ENCODE assay signal across 33 cellular contexts in genomic region chr6:8000080-8001035, GRCh38.
DNase-seq lines count a peak whose midpoint lies in the region; ATAC-seq, FAIRE-seq and TF ChIP-seq lines count a peak whose summit lies in the region.
"Had no signal": no experiment of that assay in that cellular context is flagged by ENCODE, and none has a peak within 500 bp of the region (broad histone marks: within the 10 kb centered on the region; RNA-seq: fewer than 3 reads in every experiment).

No MANE protein-coding gene starts in this region.

- H3K27ac Mint-ChIP-seq in astrocyte (ENCODE audit: unreplicated experiment), result no peak overlapping the region
- H3K27ac Mint-ChIP-seq: activated naive CD4-positive, alpha-beta T cell treated with anti-CD3 and anti-CD28 coated beads for 36 hours; activated T-helper 1 cell treated with anti-CD3 and anti-CD28 coated beads, Interleukin-12 subunit alpha, Interleukin-12 subunit beta, Interleukin-2, Interleukin-4 antibody, amounts not matched to agents 30 ng/mL and 10 ng/mL and 1 ng/mL, durations not matched to agents 14 hours and 24 hours and 36 hours; HFFc6; IgD-negative memory B cell; neural progenitor cell had no signal

- TF ChIP-seq EP300 in SK-N-SH (IDR thresholded peaks at IDR 0.05; ENCODE audit: borderline replicate concordance in 1 of 2, low read depth in 1 of 2, low read length in 1 of 2), result no peak

- CTCF ChIA-PET in SK-N-SH (lab: Yijun Ruan, JAX), result interaction anchor here (0.6 to 1.5 kb wide), 3 partner anchors 8 to 279 kb away, joined by 3 to 5 read pairs (median 4); no protein-coding TSS in a partner anchor

- DNase-seq in SK-N-SH, result no peak
- peak; percentile 81 for DNase-seq in astrocyte (ENCODE audit: low read depth)
- no peak for DNase-seq in left ventricle myocardium superior
- peak; percentile 99 for DNase-seq in pulmonary artery endothelial cell (ENCODE audit: low read depth, low spot score)
- no peak for DNase-seq in head of caudate nucleus
- no peak for DNase-seq in NCI-H2081 treated with DMSO at 0.1 percent for 48 hours (lab: John Stamatoyannopoulos, UW)
- DNase-seq in GM12891 (ENCODE audit: insufficient read length, low spot score), result no peak
- DNase-seq: activated CD4-positive, alpha-beta T cell treated with anti-CD3 and anti-CD28 coated beads, Interleukin-2, amount 50 U/mL, for 4 hours; activated CD8-positive, alpha-beta memory T cell treated with anti-CD3 and anti-CD28 coated beads, Interleukin-2, amount 50 U/mL, for 4 hours; activated naive CD4-positive, alpha-beta T cell treated with anti-CD3 and anti-CD28 coated beads for 36 hours; DND-41; HFFc6; kidney; NCI-H1092 treated with DMSO at 0.1 percent for 48 hours; NCI-H187; NCI-H69; posterior cingulate gyrus; SJCRH30; stimulated activated naive CD4-positive, alpha-beta T cell treated with Interleukin-2 at 50 U/mL for 16 hours; T-helper 1 cell had no signal

- no peaks in the 10 kb centered on the region for H4K20me1 ChIP-seq in SK-N-SH (ENCODE audit: insufficient read depth)
- no peaks in the 10 kb centered on the region for H4K20me1 ChIP-seq in astrocyte (ENCODE audit: insufficient read depth, low read length)

- H3K36me3 ChIP-seq in SK-N-SH (replicated peaks in 1 of 2; ENCODE audit: control insufficient read depth in 1 of 2, insufficient read depth in 2 of 2, low read length in 1 of 2) (no peaks in the 10 kb centered on the region), astrocyte (ENCODE audit: insufficient read depth, low read length) (no peaks in the 10 kb centered on the region)
- H3K36me3 ChIP-seq: adrenal gland, breast epithelium, esophagus muscularis mucosa, gastroesophageal sphincter, neural progenitor cell, SJCRH30 had no signal

- H3K9ac ChIP-seq in SK-N-SH, result no peak overlapping the region
- peak overlapping the region; percentile 0 for H3K9ac ChIP-seq in astrocyte (ENCODE audit: low read length)
- H3K9ac ChIP-seq: neural progenitor cell had no signal

- ATAC-seq in SK-N-SH treated with all-trans-retinoic acid at 6 μM for 48 hours, result no peak
- peak; percentile 47 for ATAC-seq in left ventricle myocardium superior
- ATAC-seq: gastroesophageal sphincter had no signal

- no peak for TF ChIP-seq RAD21 in SK-N-SH (IDR thresholded peaks at IDR 0.05; ENCODE audit: low read length)

- no peak overlapping the region for H3K4me3 ChIP-seq in SK-N-SH (ENCODE audit: low read depth in 2 of 2, low read length in 1 of 2)
- no peak overlapping the region for H3K4me3 ChIP-seq in astrocyte (ENCODE audit: insufficient read depth, low read depth, low read length)
- H3K4me3 ChIP-seq: adrenal gland, breast epithelium, coronary artery, esophagus muscularis mucosa, gastroesophageal sphincter, neural progenitor cell, SJCRH30 had no signal

- H3K4me1 ChIP-seq in SK-N-SH (ENCODE audit: control insufficient read depth in 1 of 2, insufficient read depth in 2 of 2, low read depth in 1 of 2, low read length in 1 of 2) (peaks cover 4 to 6% of the 10 kb centered on the region in 2 experiments; a peak in 2 of 4 replicates), astrocyte (ENCODE audit: insufficient read depth, low read length) (peaks cover 11% of the 10 kb centered on the region)
- H3K4me1 ChIP-seq: adrenal gland, breast epithelium, neural progenitor cell, SJCRH30 had no signal

- intact Hi-C loops in left ventricle myocardium superior (cut with micrococcal nuclease), result loop anchor here (10.0 kb wide), 1 partner anchor 96 kb away; no protein-coding TSS in a partner anchor
- intact Hi-C loops in head of caudate nucleus (cut with DNase I), result no loop called here

- FAIRE-seq in astrocyte (lab: Jason Lieb, UNC) (no peak), GM12891 (lab: Jason Lieb, UNC) (no peak)
- FAIRE-seq: kidney, RCC 7860, TTC549, urothelium cell line had no signal

- H3K4me3 Mint-ChIP-seq in astrocyte (ENCODE audit: unreplicated experiment), result no peak overlapping the region
- H3K4me3 Mint-ChIP-seq: activated naive CD4-positive, alpha-beta T cell treated with anti-CD3 and anti-CD28 coated beads for 36 hours; activated T-helper 1 cell treated with anti-CD3 and anti-CD28 coated beads, Interleukin-12 subunit alpha, Interleukin-12 subunit beta, Interleukin-2, Interleukin-4 antibody, amounts not matched to agents 30 ng/mL and 10 ng/mL and 1 ng/mL, durations not matched to agents 14 hours and 24 hours and 36 hours; HFFc6; IgD-negative memory B cell; neural progenitor cell had no signal

- TF ChIP-seq POLR2A in GM12891 (IDR thresholded peaks at IDR 0.05; ENCODE audit: low read depth, low read length), result no peak

- H2AFZ ChIP-seq in SK-N-SH (ENCODE audit: low read depth) (no peak overlapping the region), astrocyte (ENCODE audit: low read depth, low read length) (no peak overlapping the region)
- H2AFZ ChIP-seq: neural progenitor cell had no signal

- H3K27me3 ChIP-seq in SK-N-SH (ENCODE audit: insufficient read depth) (no peaks in the 10 kb centered on the region), astrocyte (ENCODE audit: insufficient read depth, low read length) (no peaks in the 10 kb centered on the region)
- H3K27me3 ChIP-seq: adrenal gland, breast epithelium, esophagus muscularis mucosa, gastroesophageal sphincter, neural progenitor cell, SJCRH30 had no signal

- no peaks in the 10 kb centered on the region for H3K9me2 ChIP-seq in SK-N-SH

- H3K79me2 ChIP-seq in SK-N-SH (ENCODE audit: insufficient read depth), result no peaks in the 10 kb centered on the region
- no peaks in the 10 kb centered on the region for H3K79me2 ChIP-seq in astrocyte (ENCODE audit: insufficient read depth, low read length)

- no peaks in the 10 kb centered on the region for H3K36me3 Mint-ChIP-seq in astrocyte (ENCODE audit: low read depth, unreplicated experiment)

- no peaks in the 10 kb centered on the region for H3F3A ChIP-seq in SK-N-SH (replicated peaks; ENCODE audit: insufficient read depth)

- H3K27me3 Mint-ChIP-seq in astrocyte (ENCODE audit: low read depth, unreplicated experiment), result no peaks in the 10 kb centered on the region

- TF ChIP-seq CTCF in SK-N-SH (IDR thresholded peaks at IDR 0.05) (no peak), astrocyte (IDR thresholded peaks at IDR 0.05; ENCODE audit: insufficient read depth, low read depth, low read length) (no peak)

- no peaks in the 10 kb centered on the region for H3K9me3 Mint-ChIP-seq in astrocyte (ENCODE audit: unreplicated experiment)
- H3K9me3 Mint-ChIP-seq: activated naive CD4-positive, alpha-beta T cell treated with anti-CD3 and anti-CD28 coated beads for 36 hours; activated T-helper 1 cell treated with anti-CD3 and anti-CD28 coated beads, Interleukin-12 subunit alpha, Interleukin-12 subunit beta, Interleukin-2, Interleukin-4 antibody, amounts not matched to agents 30 ng/mL and 10 ng/mL and 1 ng/mL, durations not matched to agents 14 hours and 24 hours and 36 hours; HFFc6; IgD-negative memory B cell; neural progenitor cell had no signal

- H3K9me3 ChIP-seq in SK-N-SH (no peaks in the 10 kb centered on the region), astrocyte (ENCODE audit: insufficient read depth, low read depth, low read length) (no peaks in the 10 kb centered on the region)
- H3K9me3 ChIP-seq: adrenal gland, breast epithelium, esophagus muscularis mucosa, gastroesophageal sphincter, SJCRH30 had no signal

- WGBS in SK-N-SH (ENCODE audit: low lambda C conversion rate), result 97% methylated on average over 5 of the region's 5 CpGs

- H3K4me2 ChIP-seq in SK-N-SH (no peak overlapping the region), astrocyte (ENCODE audit: low read length) (no peak overlapping the region)
- H3K4me2 ChIP-seq: neural progenitor cell had no signal

- POLR2A ChIA-PET in SK-N-SH (lab: Yijun Ruan, JAX), result no interaction called here

- no peak overlapping the region for H3K27ac ChIP-seq in SK-N-SH (ENCODE audit: low read depth in 2 of 2, low read length in 1 of 2)
- peak overlapping the region; percentile 45 for H3K27ac ChIP-seq in astrocyte (ENCODE audit: low read depth, low read length)
- H3K27ac ChIP-seq: 22Rv1, breast epithelium, coronary artery, esophagus muscularis mucosa, gastroesophageal sphincter, neural progenitor cell, SJCRH30 had no signal

- peaks cover 19% of the 10 kb centered on the region for H3K4me1 Mint-ChIP-seq in astrocyte (ENCODE audit: low read depth, unreplicated experiment)

TF ChIP-seq in SK-N-SH treated with all-trans-retinoic acid at 6 μM for 48 hours, 23 proteins besides CTCF, POLR2A, EP300 and RAD21 (continues in another document):
- TF ChIP-seq ZNF8 (CRISPR knock-in tag; IDR thresholded peaks at IDR 0.05), result no peak
- no peak for TF ChIP-seq PPARA (CRISPR knock-in tag; IDR thresholded peaks at IDR 0.05; ENCODE audit: borderline replicate concordance)
- no peak for TF ChIP-seq GLIS3 (CRISPR knock-in tag; IDR thresholded peaks at IDR 0.05)

TF ChIP-seq in SK-N-SH, 30 proteins besides CTCF, POLR2A, EP300 and RAD21 (continues in another document):
- no peak for TF ChIP-seq MXI1 (IDR thresholded peaks at IDR 0.05; ENCODE audit: low read depth, low read length)
- TF ChIP-seq, protein P1, sequence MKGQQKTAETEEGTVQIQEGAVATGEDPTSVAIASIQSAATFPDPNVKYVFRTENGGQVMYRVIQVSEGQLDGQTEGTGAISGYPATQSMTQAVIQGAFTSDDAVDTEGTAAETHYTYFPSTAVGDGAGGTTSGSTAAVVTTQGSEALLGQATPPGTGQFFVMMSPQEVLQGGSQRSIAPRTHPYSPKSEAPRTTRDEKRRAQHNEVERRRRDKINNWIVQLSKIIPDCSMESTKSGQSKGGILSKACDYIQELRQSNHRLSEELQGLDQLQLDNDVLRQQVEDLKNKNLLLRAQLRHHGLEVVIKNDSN (IDR thresholded peaks at IDR 0.05; ENCODE audit: borderline replicate concordance, low read depth), result no peak

TF ChIP-seq in GM12891, 5 proteins besides CTCF, POLR2A, EP300 and RAD21:
- TF ChIP-seq SPI1 (IDR thresholded peaks at IDR 0.05; ENCODE audit: low read depth, low read length) (no peak), POLR2AphosphoS5 (IDR thresholded peaks at IDR 0.05; ENCODE audit: low read depth, low read length) (no peak), PAX5 (IDR thresholded peaks at IDR 0.05; ENCODE audit: insufficient read depth, low read length, severe bottlenecking) (no peak), TAF1 (IDR thresholded peaks at IDR 0.05; ENCODE audit: low read depth, low read length) (no peak), POU2F2 (IDR thresholded peaks at IDR 0.05; ENCODE audit: low read depth, low read length) (no peak)

Comparison
In these comparisons a context has a peak if more than half of its experiments do, and no peak if none do; other contexts are left out.
1. DNase-seq: peak in astrocyte (single experiment) and pulmonary artery endothelial cell (single experiment); none in SK-N-SH (single experiment), left ventricle myocardium superior (single experiment), head of caudate nucleus (0 of 42), NCI-H2081 treated with DMSO at 0.1 percent for 48 hours (single experiment) and GM12891 (single experiment).